In the genomic region with DNA sequence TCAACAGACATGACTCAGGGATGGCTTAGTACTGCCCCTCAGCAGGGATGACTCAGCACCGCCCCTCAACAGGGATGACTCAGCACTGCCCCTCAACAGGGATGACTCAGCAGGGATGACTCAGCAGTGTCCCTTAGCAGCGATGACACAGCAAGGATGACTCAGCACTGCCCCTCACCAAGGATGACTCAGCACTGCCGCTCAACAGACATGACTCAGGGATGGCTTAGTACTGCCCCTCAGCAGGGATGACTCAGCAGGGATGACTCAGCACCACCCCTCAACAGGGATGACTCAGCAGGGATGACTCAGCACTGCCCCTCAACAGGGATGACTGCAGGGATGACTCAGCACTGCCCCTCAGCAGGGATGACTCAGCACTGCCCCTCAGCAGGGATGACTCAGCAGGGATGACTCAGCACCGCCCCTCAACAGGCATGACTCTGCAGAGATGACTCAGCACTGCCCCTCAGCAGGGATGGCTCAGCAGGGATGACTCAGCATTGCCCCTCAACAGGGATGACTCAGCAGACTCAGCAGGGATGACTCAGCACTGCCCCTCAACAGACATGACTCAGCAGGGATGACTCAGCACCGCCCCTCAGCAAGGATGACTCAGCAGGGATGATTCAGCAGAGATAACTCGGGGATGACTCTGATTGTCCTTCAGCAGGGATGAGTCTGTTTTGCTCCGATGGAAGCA, we compare ENCODE assay signal across 1 cellular context.
A peak's percentile ranks its signal among the peaks of the same experiment; 100 is the strongest.
TF ChIP-seq lines count a peak whose summit lies in the region.
"Not testable (repeated sequence)": the region's sequence is repeated elsewhere in the genome, so short reads cannot be mapped to it uniquely, and the experiment has no call there.

No MANE protein-coding gene starts in this region.

TF ChIP-seq in K562, 482 proteins besides CTCF, POLR2A, EP300 and RAD21 (continued from another document):
- peak; percentile 75 to 94 for TF ChIP-seq AFF1 (IDR thresholded peaks at IDR 0.05; ENCODE audit: low read depth in 1 of 2, partially characterized antibody in 2 of 2)
- peak; percentile 26 for TF ChIP-seq TCF3 (CRISPR knock-in tag; IDR thresholded peaks at IDR 0.05)
- peak; percentile 75 for TF ChIP-seq CBFA2T3 (IDR thresholded peaks at IDR 0.05)
- TF ChIP-seq ZNF263 (CRISPR knock-in tag; IDR thresholded peaks at IDR 0.05; ENCODE audit: borderline replicate concordance), result peak; percentile 96
- TF ChIP-seq C11orf30 (IDR thresholded peaks at IDR 0.05; ENCODE audit: low read depth), result peak; percentile 99
- peak; percentile 91 for TF ChIP-seq ZBTB7A (IDR thresholded peaks at IDR 0.05; ENCODE audit: borderline replicate concordance, control insufficient read depth, low read depth, low read length)
- TF ChIP-seq ARNT (IDR thresholded peaks at IDR 0.05), result peak in 1 of 2 experiments; percentile 53; a peak in 1 of 4 replicates
- TF ChIP-seq HDAC3 (IDR thresholded peaks at IDR 0.05; ENCODE audit: borderline replicate concordance, partially characterized antibody), result peak; percentile 64
- TF ChIP-seq ZNF445 (CRISPR knock-in tag; IDR thresholded peaks at IDR 0.05; ENCODE audit: low read depth), result 0 out of 2 replicates have a peak, but pooled peaks have one; percentile 33
- TF ChIP-seq DPF2 (IDR thresholded peaks at IDR 0.05), result peak; percentile 92
- 0 out of 2 replicates have a peak, but pooled peaks have one; percentile 44 for TF ChIP-seq NR3C1 (CRISPR knock-in tag; IDR thresholded peaks at IDR 0.05)
- TF ChIP-seq TEAD4 (IDR thresholded peaks at IDR 0.05; ENCODE audit: low read length), result peak; percentile 37; the same call in 1 of the 2 replicates
- not testable (repeated sequence) for TF ChIP-seq TEAD4 (CRISPR knock-in tag; IDR thresholded peaks at IDR 0.05; ENCODE audit: borderline replicate concordance); CREB1 (IDR thresholded peaks at IDR 0.05); TOE1 (IDR thresholded peaks at IDR 0.05; ENCODE audit: borderline replicate concordance)
- TF ChIP-seq ZNF282 (CRISPR knock-in tag; IDR thresholded peaks at IDR 0.05), result peak; percentile 62; the same call in 1 of the 2 replicates
- TF ChIP-seq NFE2L1 (tag; IDR thresholded peaks at IDR 0.05; ENCODE audit: borderline replicate concordance, low read depth), result peak; percentile 91
- peak; percentile 51; the same call in 1 of the 2 replicates for TF ChIP-seq FOXK1 (CRISPR knock-in tag; IDR thresholded peaks at IDR 0.05; ENCODE audit: borderline replicate concordance)
- TF ChIP-seq CREB1 (CRISPR knock-in tag; IDR thresholded peaks at IDR 0.05), result peak; percentile 58; the same call in 1 of the 2 replicates
- 0 out of 2 replicates have a peak, but pooled peaks have one; percentile 13 for TF ChIP-seq ZBTB43 (CRISPR knock-in tag; IDR thresholded peaks at IDR 0.05)
- peak; percentile 20; the same call in 1 of the 2 replicates for TF ChIP-seq E2F1 (CRISPR knock-in tag; IDR thresholded peaks at IDR 0.05)
- peak; percentile 63; the same call in 1 of the 2 replicates for TF ChIP-seq ARID1B (IDR thresholded peaks at IDR 0.05)
- peak; percentile 70; the same call in 1 of the 2 replicates for TF ChIP-seq FOXJ2 (tag; IDR thresholded peaks at IDR 0.05)
- peak; percentile 77 for TF ChIP-seq MIER1 (IDR thresholded peaks at IDR 0.05; ENCODE audit: low read depth)
- TF ChIP-seq, protein P1, sequence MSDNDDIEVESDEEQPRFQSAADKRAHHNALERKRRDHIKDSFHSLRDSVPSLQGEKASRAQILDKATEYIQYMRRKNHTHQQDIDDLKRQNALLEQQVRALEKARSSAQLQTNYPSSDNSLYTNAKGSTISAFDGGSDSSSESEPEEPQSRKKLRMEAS (CRISPR knock-in tag; IDR thresholded peaks at IDR 0.05), result peak; percentile 5; the same call in 1 of the 2 replicates
- TF ChIP-seq NCOA1 (IDR thresholded peaks at IDR 0.05; ENCODE audit: low read depth), result peak; percentile 46; the same call in 1 of the 2 replicates
- TF ChIP-seq NBN (IDR thresholded peaks at IDR 0.05; ENCODE audit: low read depth), result peak; percentile 77; the same call in 1 of the 2 replicates
- peak; percentile 76; the same call in 1 of the 2 replicates for TF ChIP-seq ZNF584 (CRISPR knock-in tag; IDR thresholded peaks at IDR 0.05; ENCODE audit: low read depth)
- TF ChIP-seq SIRT6 (IDR thresholded peaks at IDR 0.05; ENCODE audit: low read depth, low read length), result peak; percentile 42
- TF ChIP-seq NR2C2 (CRISPR knock-in tag; IDR thresholded peaks at IDR 0.05), result peak; percentile 38; the same call in 1 of the 2 replicates
- TF ChIP-seq NR2C2 (tag; IDR thresholded peaks at IDR 0.05), result 0 out of 2 replicates have a peak, but pooled peaks have one; percentile 16
- peak in 1 of 2 experiments; percentile 96; a peak in 2 of 4 replicates for TF ChIP-seq MCM7 (IDR thresholded peaks at IDR 0.05)
- peak; percentile 97 for TF ChIP-seq JUN (IDR thresholded peaks at IDR 0.05; ENCODE audit: borderline replicate concordance, low read depth, low read length)
- TF ChIP-seq JUN (CRISPR knock-in tag; IDR thresholded peaks at IDR 0.05; ENCODE audit: borderline replicate concordance), result peak; percentile 100
- peak; percentile 45; the same call in 1 of the 2 replicates for TF ChIP-seq NCOR1 (IDR thresholded peaks at IDR 0.05)
- TF ChIP-seq MAFF (IDR thresholded peaks at IDR 0.05; ENCODE audit: low read length), result peak; percentile 97
- peak; percentile 95 for TF ChIP-seq JUND (IDR thresholded peaks at IDR 0.05; ENCODE audit: borderline replicate concordance, low read depth, low read length)
- peak; percentile 100 for TF ChIP-seq JUND (tag; IDR thresholded peaks at IDR 0.05; ENCODE audit: borderline replicate concordance, low read depth, low read length)
- TF ChIP-seq, protein P2, sequence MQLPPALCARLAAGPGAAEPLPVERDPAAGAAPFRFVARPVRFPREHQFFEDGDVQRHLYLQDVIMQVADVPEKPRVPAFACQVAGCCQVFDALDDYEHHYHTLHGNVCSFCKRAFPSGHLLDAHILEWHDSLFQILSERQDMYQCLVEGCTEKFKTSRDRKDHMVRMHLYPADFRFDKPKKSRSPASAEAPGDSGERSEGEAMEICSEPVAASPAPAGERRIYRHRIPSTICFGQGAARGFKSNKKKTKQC (CRISPR knock-in tag; IDR thresholded peaks at IDR 0.05), result peak; percentile 37; the same call in 1 of the 2 replicates
- TF ChIP-seq SNIP1 (IDR thresholded peaks at IDR 0.05; ENCODE audit: low read depth), result peak; percentile 67; the same call in 1 of the 2 replicates
- peak; percentile 100 for TF ChIP-seq TRIM24 (IDR thresholded peaks at IDR 0.05)
- TF ChIP-seq MBD2 (IDR thresholded peaks at IDR 0.05; ENCODE audit: borderline replicate concordance, low read depth), result 0 out of 2 replicates have a peak, but pooled peaks have one; percentile 12
- 0 out of 2 replicates have a peak, but pooled peaks have one; percentile 22 for TF ChIP-seq ZNF431 (CRISPR knock-in tag; IDR thresholded peaks at IDR 0.05)
- peak; percentile 97 for TF ChIP-seq JUNB (CRISPR knock-in tag; conservative IDR thresholded peaks at IDR 0.05)
- TF ChIP-seq, protein P3, sequence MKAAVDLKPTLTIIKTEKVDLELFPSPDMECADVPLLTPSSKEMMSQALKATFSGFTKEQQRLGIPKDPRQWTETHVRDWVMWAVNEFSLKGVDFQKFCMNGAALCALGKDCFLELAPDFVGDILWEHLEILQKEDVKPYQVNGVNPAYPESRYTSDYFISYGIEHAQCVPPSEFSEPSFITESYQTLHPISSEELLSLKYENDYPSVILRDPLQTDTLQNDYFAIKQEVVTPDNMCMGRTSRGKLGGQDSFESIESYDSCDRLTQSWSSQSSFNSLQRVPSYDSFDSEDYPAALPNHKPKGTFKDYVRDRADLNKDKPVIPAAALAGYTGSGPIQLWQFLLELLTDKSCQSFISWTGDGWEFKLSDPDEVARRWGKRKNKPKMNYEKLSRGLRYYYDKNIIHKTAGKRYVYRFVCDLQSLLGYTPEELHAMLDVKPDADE (conservative IDR thresholded peaks at IDR 0.05; ENCODE audit: control insufficient read depth, low read depth, low read length), result peak; percentile 41; the same call in 1 of the 2 replicates
- TF ChIP-seq ZNF316 (IDR thresholded peaks at IDR 0.05), result peak; percentile 100
- TF ChIP-seq TFAP4 (CRISPR knock-in tag; IDR thresholded peaks at IDR 0.05; ENCODE audit: borderline replicate concordance), result peak; percentile 79
- TF ChIP-seq, protein P4, sequence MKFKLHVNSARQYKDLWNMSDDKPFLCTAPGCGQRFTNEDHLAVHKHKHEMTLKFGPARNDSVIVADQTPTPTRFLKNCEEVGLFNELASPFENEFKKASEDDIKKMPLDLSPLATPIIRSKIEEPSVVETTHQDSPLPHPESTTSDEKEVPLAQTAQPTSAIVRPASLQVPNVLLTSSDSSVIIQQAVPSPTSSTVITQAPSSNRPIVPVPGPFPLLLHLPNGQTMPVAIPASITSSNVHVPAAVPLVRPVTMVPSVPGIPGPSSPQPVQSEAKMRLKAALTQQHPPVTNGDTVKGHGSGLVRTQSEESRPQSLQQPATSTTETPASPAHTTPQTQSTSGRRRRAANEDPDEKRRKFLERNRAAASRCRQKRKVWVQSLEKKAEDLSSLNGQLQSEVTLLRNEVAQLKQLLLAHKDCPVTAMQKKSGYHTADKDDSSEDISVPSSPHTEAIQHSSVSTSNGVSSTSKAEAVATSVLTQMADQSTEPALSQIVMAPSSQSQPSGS (CRISPR knock-in tag; IDR thresholded peaks at IDR 0.05), result peak; percentile 91
- TF ChIP-seq MAFK (IDR thresholded peaks at IDR 0.05; ENCODE audit: low read length), result peak; percentile 95
- TF ChIP-seq POLR2AphosphoS5 (IDR thresholded peaks at IDR 0.05; ENCODE audit: control insufficient read depth, insufficient read depth, low read depth, low read length), result 0 out of 2 replicates have a peak, but pooled peaks have one; percentile 47
- peak; percentile 99 for TF ChIP-seq ATF3 (IDR thresholded peaks at IDR 0.05)
- peak; percentile 100 for TF ChIP-seq ATF3 (CRISPR knock-in tag; conservative IDR thresholded peaks at IDR 0.05)
- TF ChIP-seq TOE1 (CRISPR knock-in tag; IDR thresholded peaks at IDR 0.05; ENCODE audit: borderline replicate concordance, low read depth), result 0 out of 2 replicates have a peak, but pooled peaks have one; percentile 11
- peak; percentile 69 for TF ChIP-seq TAF9B (IDR thresholded peaks at IDR 0.05; ENCODE audit: partially characterized antibody)
